In genomic region chr15:74274485-74275038, GRCh38 we compare ENCODE assay signal across 24 cellular contexts. TPM values are rescaled to one million over a fixed set of nuclear protein-coding genes. Genes with fewer than 3 reads are reported as not detected.
DNase-seq lines count a peak whose midpoint lies in the region; ATAC-seq and TF ChIP-seq lines count a peak whose summit lies in the region.
"Had no signal": no experiment of that assay in that cellular context is flagged by ENCODE, and none has a peak within 500 bp of the region (broad histone marks: within the 10 kb centered on the region; RNA-seq: fewer than 3 reads in every experiment).

No MANE protein-coding gene starts in this region.

- no peaks in the 10 kb centered on the region for H3K4me1 ChIP-seq in body of pancreas
- H3K4me1 ChIP-seq: A549 had no signal

- intact Hi-C loops in body of pancreas (cut with DNase I): no loop called here

- peak; percentile 35 for DNase-seq in NCI-H2196 (lab: John Stamatoyannopoulos, UW; ENCODE audit: unreplicated experiment)
- no peak for DNase-seq in NCI-H2196 treated with DMSO at 0.1 percent for 48 hours (lab: John Stamatoyannopoulos, UW; ENCODE audit: unreplicated experiment)
- DNase-seq in NCI-H1436 (lab: John Stamatoyannopoulos, UW): peak; percentile 91
- DNase-seq in RPMI8226: peak; percentile 37
- no peak for DNase-seq in body of pancreas
- no peak for DNase-seq in stimulated activated CD4-positive, alpha-beta T cell treated with anti-CD3 and anti-CD28 coated beads, Interleukin-4, amount 100 ng/mL, for 4 hours
- DNase-seq: AML-193; CD4-positive, alpha-beta T cell; COR-L47; DMS79 treated with DMSO at 0.1 percent for 48 hours; GF-D8; NCI-H1092 treated with DMSO at 0.1 percent for 48 hours; NCI-H1694; NCI-H2081 treated with DMSO at 0.1 percent for 48 hours; NCI-H2227 treated with DMSO at 0.1 percent for 48 hours; NK-92 treated with Interleukin-12 subunit alpha and Interleukin-12 subunit beta, amount 100 ng/mL, for 24 hours; PC-3; SHP77; T-helper 1 cell had no signal

- 37 to 80% methylated on average over 2 of the region's 3 CpGs for WGBS in body of pancreas, 2 donors

- H3K27me3 ChIP-seq in body of pancreas: no peaks in the 10 kb centered on the region
- H3K27me3 ChIP-seq: BLaER1 treated with 17β-estradiol and CSF1 and Interleukin-3, amounts not matched to agents 10 nM and 100 nM had no signal

- H3K27ac ChIP-seq in body of pancreas: no peak overlapping the region
- H3K27ac ChIP-seq: A549; BLaER1 treated with 17β-estradiol and CSF1 and Interleukin-3, amounts not matched to agents 10 nM and 100 nM had no signal

- H3K9me3 ChIP-seq in body of pancreas: no peaks in the 10 kb centered on the region
- H3K9me3 ChIP-seq: A549; BLaER1 treated with 17β-estradiol and CSF1 and Interleukin-3, amounts not matched to agents 10 nM and 100 nM had no signal

- H3K36me3 ChIP-seq in body of pancreas (replicated peaks in 1 of 2; ENCODE audit: insufficient read depth in 1 of 2, low read depth in 2 of 2): no peaks in the 10 kb centered on the region
- H3K36me3 ChIP-seq: BLaER1 treated with 17β-estradiol and CSF1 and Interleukin-3, amounts not matched to agents 10 nM and 100 nM had no signal

- no peak for TF ChIP-seq POLR2A in body of pancreas (IDR thresholded peaks at IDR 0.05)

- TF ChIP-seq CTCF in body of pancreas (IDR thresholded peaks at IDR 0.05): no peak

- no peak overlapping the region for H3K4me3 ChIP-seq in body of pancreas
- H3K4me3 ChIP-seq: A549; BLaER1 treated with 17β-estradiol and CSF1 and Interleukin-3, amounts not matched to agents 10 nM and 100 nM had no signal

- ATAC-seq in GM21515 (IDR thresholded peaks at IDR 0.05; ENCODE audit: unreplicated experiment): no peak
- ATAC-seq in body of pancreas: no peak
- ATAC-seq: A549, PC-3 had no signal

RNA-seq across cellular contexts. Expression of gene CCDC33, which starts 38.4 kb away (rescaled TPM):
- total RNA-seq in body of pancreas: not detected
- total RNA-seq: CD4-positive, alpha-beta T cell; NCI-H460; SK-MEL-5 had no signal

Comparison
In these comparisons a context has a peak if more than half of its experiments do, and no peak if none do; other contexts are left out.
1. DNase-seq: peak in NCI-H2196 (single experiment), NCI-H1436 (single experiment) and RPMI8226 (single experiment); none in NCI-H2196 treated with DMSO at 0.1 percent for 48 hours (single experiment), body of pancreas (0 of 4) and stimulated activated CD4-positive, alpha-beta T cell treated with anti-CD3 and anti-CD28 coated beads, Interleukin-4, amount 100 ng/mL, for 4 hours (0 of 2).